Comparison of ENCODE assay signal across 1 cellular context in genomic region chr3:38835939-38836338, GRCh38.
TF ChIP-seq lines count a peak whose summit lies in the region.

No MANE protein-coding gene starts in this region.

TF ChIP-seq in SK-N-SH treated with all-trans-retinoic acid at 6 μM for 48 hours, 23 proteins besides CTCF, POLR2A, EP300 and RAD21 (continued from another document):
- no peak for TF ChIP-seq PPARA (CRISPR knock-in tag; IDR thresholded peaks at IDR 0.05; ENCODE audit: borderline replicate concordance)
- no peak for TF ChIP-seq PATZ1 (CRISPR knock-in tag; IDR thresholded peaks at IDR 0.05; ENCODE audit: borderline replicate concordance)
- no peak for TF ChIP-seq ZNF565 (CRISPR knock-in tag; conservative IDR thresholded peaks at IDR 0.05; ENCODE audit: low read depth)
- no peak for TF ChIP-seq RARB (CRISPR knock-in tag; IDR thresholded peaks at IDR 0.05)
- TF ChIP-seq CREB5 (CRISPR knock-in tag; IDR thresholded peaks at IDR 0.05; ENCODE audit: low read depth): no peak
- TF ChIP-seq CSDC2 (CRISPR knock-in tag; IDR thresholded peaks at IDR 0.05): no peak
